In genomic region chr6:4962905-4963304, GRCh38 we compare ENCODE assay signal across 27 cellular contexts.
"Had no signal": no experiment of that assay in that cellular context is flagged by ENCODE, and none has a peak within 500 bp of the region (broad histone marks: within the 10 kb centered on the region; RNA-seq: fewer than 3 reads in every experiment).

No MANE protein-coding gene starts in this region.

- ATAC-seq: activated T-cell treated with anti-CD3 and anti-CD28 coated beads, Interleukin-2, amount 50 U/mL, for 4 hours; Panc1; Right ventricle myocardium inferior had no signal

- H3K4me1 ChIP-seq: breast epithelium had no signal

- H3K36me3 ChIP-seq: breast epithelium, MG63 had no signal

- DNase-seq: activated CD4-positive, alpha-beta memory T cell treated with anti-CD3 and anti-CD28 coated beads for 36 hours; activated CD4-positive, alpha-beta T cell treated with anti-CD3 and anti-CD28 coated beads, Interleukin-2, amount 10 ng/mL, durations not matched to agents 7 days and 5 days; activated CD4-positive, CD25-positive, alpha-beta regulatory T cell; activated gamma-delta T cell; activated naive CD4-positive, alpha-beta T cell treated with anti-CD3 and anti-CD28 coated beads for 36 hours; activated T-cell treated with anti-CD3 and anti-CD28 coated beads, Interleukin-2, amount 50 U/mL, for 4 hours; caudate nucleus; MG63; MV-4-11; NCI-H1092 treated with DMSO at 0.1 percent for 48 hours; NCI-H1417 treated with DMSO at 0.1 percent for 48 hours; NCI-H1694; NCI-H2029; NCI-H2107; NCI-H2171 treated with DMSO at 0.1 percent for 48 hours; NCI-H226; NCI-H510A; NCI-H69; NK-92 treated with Interleukin-12 subunit alpha and Interleukin-12 subunit beta, amount 100 ng/mL, for 24 hours; OCI-M1; RPMI8226; T-helper 1 cell had no signal

- H3K27me3 ChIP-seq: breast epithelium, MG63 had no signal

- H3K27ac ChIP-seq: breast epithelium, SK-N-MC, VCaP had no signal

- H3K4me3 ChIP-seq: breast epithelium, MG63, SK-N-MC had no signal

- H3K9me3 ChIP-seq: breast epithelium, MG63 had no signal
